ENCODE assay signal across 16 cellular contexts in the genomic region with DNA sequence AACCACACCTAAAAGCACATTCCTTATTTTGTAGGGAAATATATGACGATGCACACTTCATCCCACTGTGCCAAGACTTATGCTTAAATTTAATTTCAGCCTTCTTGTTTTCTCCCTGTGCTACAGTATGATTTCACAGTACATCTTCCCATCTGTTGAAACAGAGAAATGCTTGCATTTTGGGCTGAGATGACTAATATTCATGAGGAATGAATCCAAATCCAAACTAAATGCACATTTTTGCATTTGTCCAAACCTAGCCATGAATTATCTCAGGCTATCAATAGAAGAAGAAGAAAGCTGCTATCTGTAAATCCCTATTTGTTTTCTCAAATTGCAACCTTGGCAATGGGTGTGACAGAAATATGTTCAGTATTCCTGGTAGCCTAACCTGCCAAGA.
DNase-seq lines count a peak whose midpoint lies in the region; ATAC-seq, FAIRE-seq and TF ChIP-seq lines count a peak whose summit lies in the region.
"Had no signal": no experiment of that assay in that cellular context is flagged by ENCODE, and none has a peak within 500 bp of the region (broad histone marks: within the 10 kb centered on the region; RNA-seq: fewer than 3 reads in every experiment).

No MANE protein-coding gene starts in this region.

- H3K9me3 Mint-ChIP-seq in astrocyte (ENCODE audit: unreplicated experiment), result no peaks in the 10 kb centered on the region

- no peak overlapping the region for H3K4me3 ChIP-seq in astrocyte (ENCODE audit: insufficient read depth, low read depth, low read length)
- H3K4me3 ChIP-seq in fibroblast of the aortic adventitia (ENCODE audit: low read depth, low read length), result no peak overlapping the region
- H3K4me3 ChIP-seq: BLaER1 treated with 17β-estradiol and CSF1 and Interleukin-3, amounts not matched to agents 10 nM and 100 nM had no signal

- H2AFZ ChIP-seq in astrocyte (ENCODE audit: low read depth, low read length), result no peak overlapping the region

- no peaks in the 10 kb centered on the region for H3K36me3 Mint-ChIP-seq in astrocyte (ENCODE audit: low read depth, unreplicated experiment)

- no peaks in the 10 kb centered on the region for H3K79me2 ChIP-seq in astrocyte (ENCODE audit: insufficient read depth, low read length)

- FAIRE-seq in astrocyte (lab: Jason Lieb, UNC), result peak; percentile 71
- FAIRE-seq: HTR-8/SVneo had no signal

- no peak overlapping the region for H3K27ac ChIP-seq in astrocyte (ENCODE audit: low read depth, low read length)
- H3K27ac ChIP-seq: BLaER1 treated with 17β-estradiol and CSF1 and Interleukin-3, amounts not matched to agents 10 nM and 100 nM had no signal

- peaks cover 2% of the 10 kb centered on the region for H3K4me1 Mint-ChIP-seq in astrocyte (ENCODE audit: low read depth, unreplicated experiment)

- H4K20me1 ChIP-seq in astrocyte (ENCODE audit: insufficient read depth, low read length), result no peaks in the 10 kb centered on the region
- H4K20me1 ChIP-seq: BLaER1 treated with 17β-estradiol and CSF1 and Interleukin-3, amounts not matched to agents 10 nM and 100 nM had no signal

- no peak overlapping the region for H3K9ac ChIP-seq in astrocyte (ENCODE audit: low read length)
- H3K9ac ChIP-seq: BLaER1 treated with 17β-estradiol and CSF1 and Interleukin-3, amounts not matched to agents 10 nM and 100 nM had no signal

- H3K4me3 Mint-ChIP-seq in astrocyte (ENCODE audit: unreplicated experiment), result no peak overlapping the region

- no peaks in the 10 kb centered on the region for H3K27me3 ChIP-seq in astrocyte (ENCODE audit: insufficient read depth, low read length)
- H3K27me3 ChIP-seq: BLaER1 treated with 17β-estradiol and CSF1 and Interleukin-3, amounts not matched to agents 10 nM and 100 nM had no signal

- H3K4me2 ChIP-seq in astrocyte (ENCODE audit: low read length), result no peak overlapping the region
- H3K4me2 ChIP-seq: BLaER1 treated with 17β-estradiol and CSF1 and Interleukin-3, amounts not matched to agents 10 nM and 100 nM had no signal

- no peaks in the 10 kb centered on the region for H3K36me3 ChIP-seq in astrocyte (ENCODE audit: insufficient read depth, low read length)
- H3K36me3 ChIP-seq: BLaER1 treated with 17β-estradiol and CSF1 and Interleukin-3, amounts not matched to agents 10 nM and 100 nM had no signal

- H3K4me1 ChIP-seq in astrocyte (ENCODE audit: insufficient read depth, low read length), result no peaks in the 10 kb centered on the region

- H3K27ac Mint-ChIP-seq in astrocyte (ENCODE audit: unreplicated experiment), result no peak overlapping the region

- no peaks in the 10 kb centered on the region for H3K9me3 ChIP-seq in astrocyte (ENCODE audit: insufficient read depth, low read depth, low read length)
- H3K9me3 ChIP-seq: BLaER1 treated with 17β-estradiol and CSF1 and Interleukin-3, amounts not matched to agents 10 nM and 100 nM had no signal

- peaks cover 6% of the 10 kb centered on the region for H3K27me3 Mint-ChIP-seq in astrocyte (ENCODE audit: low read depth, unreplicated experiment)

- DNase-seq in GM03348 (ENCODE audit: low spot score) (peak; percentile 45), astrocyte (ENCODE audit: low read depth) (no peak), fibroblast of the aortic adventitia (ENCODE audit: low read depth) (peak; percentile 87), stromal cell of bone marrow (ENCODE audit: low read depth) (peak; percentile 19), D341Med (ENCODE audit: low spot score) (no peak)
- DNase-seq: ACHN; NCI-H1436 treated with DMSO at 0.1 percent for 48 hours; NCI-H2227 treated with DMSO at 0.1 percent for 48 hours; NCI-H526; NK-92 treated with Interleukin-12 subunit alpha and Interleukin-12 subunit beta, amount 100 ng/mL, for 24 hours; OCI-M1; RPMI8226 had no signal

- ATAC-seq in GM19463 (IDR thresholded peaks at IDR 0.05; ENCODE audit: unreplicated experiment) (no peak), GM19395 (IDR thresholded peaks at IDR 0.05; ENCODE audit: unreplicated experiment) (no peak)

- TF ChIP-seq CTCF in astrocyte (IDR thresholded peaks at IDR 0.05; ENCODE audit: insufficient read depth, low read depth, low read length) (no peak), fibroblast of the aortic adventitia (IDR thresholded peaks at IDR 0.05; ENCODE audit: insufficient read depth, low read length) (no peak)

Comparison
In these comparisons a context has a peak if more than half of its experiments do, and no peak if none do; other contexts are left out.
1. DNase-seq: peak in GM03348 (single experiment), fibroblast of the aortic adventitia (single experiment) and stromal cell of bone marrow (single experiment); none in astrocyte (single experiment) and D341Med (single experiment).